9 cellular contexts compared by ENCODE assay signal in genomic region chr10:114492351-114493037, GRCh38.
A peak's percentile ranks its signal among the peaks of the same experiment; 100 is the strongest.
DNase-seq lines count a peak whose midpoint lies in the region; ATAC-seq and TF ChIP-seq lines count a peak whose summit lies in the region.
"Had no signal": no experiment of that assay in that cellular context is flagged by ENCODE, and none has a peak within 500 bp of the region (broad histone marks: within the 10 kb centered on the region; RNA-seq: fewer than 3 reads in every experiment).

No MANE protein-coding gene starts in this region.

- H3K9me3 Mint-ChIP-seq in activated T-cell treated with anti-CD3 and anti-CD28 coated beads, Interleukin-2, amount 50 U/mL, for 24 hours, result peaks cover 6% of the 10 kb centered on the region

- TF ChIP-seq RAD21 in Ishikawa (IDR thresholded peaks at IDR 0.05; ENCODE audit: low read depth), result no peak

- no peak for TF ChIP-seq EP300 in Ishikawa (IDR thresholded peaks at IDR 0.05; ENCODE audit: borderline replicate concordance)

- ATAC-seq in HG03469 (IDR thresholded peaks at IDR 0.05; ENCODE audit: unreplicated experiment) (no peak), GM18517 (IDR thresholded peaks at IDR 0.05; ENCODE audit: unreplicated experiment) (no peak), HG03280 (IDR thresholded peaks at IDR 0.05; ENCODE audit: unreplicated experiment) (no peak)

- no peak for DNase-seq in activated T-cell treated with anti-CD3 and anti-CD28 coated beads, Interleukin-2, amount 50 U/mL, for 24 hours
- no peak for DNase-seq in activated T-cell treated with anti-CD3 and anti-CD28 coated beads, Interleukin-2, amount 50 U/mL, for 48 hours
- DNase-seq in astrocyte of the spinal cord (ENCODE audit: low read depth, low spot score), result peak; percentile 14
- peak; percentile 40 for DNase-seq in stimulated activated CD4-positive, alpha-beta T cell treated with anti-CD3 and anti-CD28 coated beads, Interleukin-4, amount 100 ng/mL, for 24 hours

- in situ Hi-C loops in astrocyte of the spinal cord (cut with HindIII; ENCODE audit: low sequenced_read_pairs), result no loop called here

- no peaks in the 10 kb centered on the region for H3K27me3 Mint-ChIP-seq in activated T-cell treated with anti-CD3 and anti-CD28 coated beads, Interleukin-2, amount 50 U/mL, for 24 hours

- H3K27ac Mint-ChIP-seq in activated T-cell treated with anti-CD3 and anti-CD28 coated beads, Interleukin-2, amount 50 U/mL, for 24 hours, result peak overlapping the region; percentile 95

- H3K36me3 Mint-ChIP-seq in activated T-cell treated with anti-CD3 and anti-CD28 coated beads, Interleukin-2, amount 50 U/mL, for 24 hours (ENCODE audit: low read depth), result peaks cover 63% of the 10 kb centered on the region

- peak overlapping the region; percentile 49 for H3K4me3 Mint-ChIP-seq in activated T-cell treated with anti-CD3 and anti-CD28 coated beads, Interleukin-2, amount 50 U/mL, for 24 hours

- no peak overlapping the region for H3K4me3 ChIP-seq in astrocyte of the spinal cord (ENCODE audit: low read depth, low read length)
- H3K4me3 ChIP-seq: lung had no signal

- no peak for TF ChIP-seq CTCF in astrocyte of the spinal cord (IDR thresholded peaks at IDR 0.05; ENCODE audit: low read depth, low read length)

- H3K4me1 Mint-ChIP-seq in activated T-cell treated with anti-CD3 and anti-CD28 coated beads, Interleukin-2, amount 50 U/mL, for 24 hours (ENCODE audit: low read depth), result peaks cover 88% of the 10 kb centered on the region

TF ChIP-seq in Ishikawa, 13 proteins besides CTCF, POLR2A, EP300 and RAD21:
- no peak for TF ChIP-seq TAF1 (IDR thresholded peaks at IDR 0.05; ENCODE audit: low read depth)
- TF ChIP-seq CEBPB (IDR thresholded peaks at IDR 0.05), result no peak
- peak; percentile 62 for TF ChIP-seq USF1 (IDR thresholded peaks at IDR 0.05)

Comparison
In these comparisons a context has a peak if more than half of its experiments do, and no peak if none do; other contexts are left out.
1. DNase-seq: peak in astrocyte of the spinal cord (single experiment) and stimulated activated CD4-positive, alpha-beta T cell treated with anti-CD3 and anti-CD28 coated beads, Interleukin-4, amount 100 ng/mL, for 24 hours (single experiment); none in activated T-cell treated with anti-CD3 and anti-CD28 coated beads, Interleukin-2, amount 50 U/mL, for 24 hours (single experiment) and activated T-cell treated with anti-CD3 and anti-CD28 coated beads, Interleukin-2, amount 50 U/mL, for 48 hours (0 of 2).